Comparison of ENCODE assay signal across 8 cellular contexts in the genomic region with DNA sequence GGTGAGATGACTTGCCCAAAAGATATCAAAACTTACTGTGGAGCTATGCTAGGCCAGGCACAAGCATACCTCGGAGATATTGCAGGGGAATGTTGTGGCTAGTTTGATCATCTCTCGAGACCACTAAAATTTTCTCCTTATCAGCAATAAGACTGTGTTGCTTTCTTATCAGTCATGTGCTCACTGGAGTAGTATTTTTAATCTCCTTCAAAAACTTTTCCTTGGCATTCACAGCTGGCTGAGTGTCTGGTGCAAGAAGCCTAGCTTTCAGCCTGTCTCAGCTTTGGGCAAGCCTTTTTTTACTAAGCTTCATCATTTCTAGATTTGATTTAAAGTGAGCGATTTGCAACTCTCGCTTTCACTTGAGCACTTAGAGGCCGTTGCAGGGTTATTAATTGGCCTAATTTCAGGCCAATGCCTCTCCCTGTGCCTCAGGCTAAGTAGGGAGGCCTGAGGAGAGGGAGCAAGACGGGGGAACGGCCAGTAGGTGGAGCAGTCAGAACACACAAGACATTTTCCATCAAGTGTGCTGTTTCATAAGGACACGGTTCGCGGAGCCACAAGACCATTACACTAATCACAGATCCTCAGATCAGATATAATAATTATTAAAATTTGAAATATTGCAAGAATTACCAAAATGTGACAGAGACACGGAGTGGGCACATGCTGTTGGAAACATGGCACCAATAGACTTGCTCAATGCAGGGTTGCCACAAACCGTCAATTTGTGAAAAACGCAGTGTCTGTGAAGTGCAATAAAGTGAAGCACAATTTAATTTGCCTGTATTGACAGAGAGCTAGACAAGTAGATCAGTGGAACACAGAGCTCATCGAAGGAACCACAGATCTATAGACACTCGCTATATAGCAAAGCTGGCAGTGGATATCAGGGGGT.
DNase-seq lines count a peak whose midpoint lies in the region; ATAC-seq and TF ChIP-seq lines count a peak whose summit lies in the region.

No MANE protein-coding gene starts in this region.

- peak; percentile 63 for ATAC-seq in HG03095 (IDR thresholded peaks at IDR 0.05; ENCODE audit: unreplicated experiment)
- ATAC-seq in left colon, result peak; percentile 95
- no peak for ATAC-seq in HG02763 (IDR thresholded peaks at IDR 0.05; ENCODE audit: unreplicated experiment)

- intact Hi-C loops in left colon (cut with DNase I, micrococcal nuclease), result loop anchor here in 1 of 2 donors (10.0 kb wide), 1 partner anchor 410 kb away; no protein-coding TSS in a partner anchor

- DNase-seq in GM13977 (ENCODE audit: low spot score) (peak; percentile 70), NCI-H226 (peak; percentile 80), cerebellar cortex (ENCODE audit: low spot score) (peak; percentile 91), left colon (peak; percentile 55 to 83)
- DNase-seq in activated CD4-positive, CD25-positive, alpha-beta regulatory T cell (lab: John Stamatoyannopoulos, UW), result peak; percentile 6 to 45 (median 20)
- peak; percentile 52 to 54 for DNase-seq in stimulated activated CD4-positive, alpha-beta T cell treated with anti-CD3 and anti-CD28 coated beads, Interleukin-2, amount 100 ng/mL, for 48 hours

- TF ChIP-seq CTCF in GM13977 (IDR thresholded peaks at IDR 0.05; ENCODE audit: extremely low read depth, insufficient read depth, missing control alignments), result peak; percentile 93

- in situ Hi-C loops in GM13977 (cut with MboI; ENCODE audit: low pct_unique_long_range_greater_than_20kb, low sequenced_read_pairs, unreplicated experiment), result no loop called here

Comparison
In these comparisons a context has a peak if more than half of its experiments do, and no peak if none do; other contexts are left out.
1. DNase-seq: peak in every context shown above with its lines; median percentile 91 in cerebellar cortex; 80 in NCI-H226; 70 in GM13977; 69 in left colon; 53 in stimulated activated CD4-positive, alpha-beta T cell treated with anti-CD3 and anti-CD28 coated beads, Interleukin-2, amount 100 ng/mL, for 48 hours; 20 in activated CD4-positive, CD25-positive, alpha-beta regulatory T cell.